8 cellular contexts compared by ENCODE assay signal in genomic region chr13:45851171-45851889, GRCh38. TPM values are rescaled to one million over a fixed set of nuclear protein-coding genes. Genes with fewer than 3 reads are reported as not detected.
DNase-seq lines count a peak whose midpoint lies in the region; ATAC-seq and TF ChIP-seq lines count a peak whose summit lies in the region.
"Had no signal": no experiment of that assay in that cellular context is flagged by ENCODE, and none has a peak within 500 bp of the region (broad histone marks: within the 10 kb centered on the region; RNA-seq: fewer than 3 reads in every experiment).

Gene SIAH3 (minus strand): TSS chr13:45851753. CDS start chr13:45851629, 124 bp downstream.

- H3K9me3 ChIP-seq in hepatocyte (ENCODE audit: low read depth) (no peaks in the 10 kb centered on the region), skeletal muscle tissue (ENCODE audit: control insufficient read depth in 3 of 3, low read length in 3 of 3) (no peaks in the 10 kb centered on the region)

- H2AFZ ChIP-seq in hepatocyte, result peak within 1 kb of the TSS; percentile 47

- H3K9me3 Mint-ChIP-seq in activated naive CD4-positive, alpha-beta T cell treated with anti-CD3 and anti-CD28 coated beads, Interleukin-2, amount 50 U/mL, for 24 hours, result peaks cover 6% of the 10 kb centered on the region

- 11% methylated on average over 34 of the region's 34 CpGs for WGBS in hepatocyte (ENCODE audit: low lambda C conversion rate, missing lambda C conversion rate)

- ATAC-seq in GM21447 (IDR thresholded peaks at IDR 0.05; ENCODE audit: unreplicated experiment), result no peak
- no peak for ATAC-seq in GM19351 (IDR thresholded peaks at IDR 0.05; ENCODE audit: unreplicated experiment)
- no peak for ATAC-seq in esophagus mucosa

- H3K9ac ChIP-seq in skeletal muscle tissue (ENCODE audit: low read depth in 1 of 3, low read length in 3 of 3), result peak within 1 kb of the TSS; percentile 16 to 77 (median 70)

- H3K27ac Mint-ChIP-seq in activated naive CD4-positive, alpha-beta T cell treated with anti-CD3 and anti-CD28 coated beads, Interleukin-2, amount 50 U/mL, for 24 hours, result no peak within 1 kb of the TSS

- peaks cover 2% of the 10 kb centered on the region for H3K36me3 Mint-ChIP-seq in activated naive CD4-positive, alpha-beta T cell treated with anti-CD3 and anti-CD28 coated beads, Interleukin-2, amount 50 U/mL, for 24 hours

- H3K4me3 Mint-ChIP-seq in activated naive CD4-positive, alpha-beta T cell treated with anti-CD3 and anti-CD28 coated beads, Interleukin-2, amount 50 U/mL, for 24 hours, result peak within 1 kb of the TSS; percentile 88

- H3K27me3 Mint-ChIP-seq in activated naive CD4-positive, alpha-beta T cell treated with anti-CD3 and anti-CD28 coated beads, Interleukin-2, amount 50 U/mL, for 24 hours, result no peaks in the 10 kb centered on the region

- peak within 1 kb of the TSS; percentile 85 for H3K4me2 ChIP-seq in hepatocyte

- H3K36me3 ChIP-seq in hepatocyte (replicated peaks; ENCODE audit: insufficient read depth, low read depth) (no peaks in the 10 kb centered on the region), skeletal muscle tissue (ENCODE audit: control insufficient read depth in 3 of 3, insufficient read depth in 3 of 3, low read length in 3 of 3) (no peaks in the 10 kb centered on the region)

- DNase-seq in NCI-H2227 (lab: John Stamatoyannopoulos, UW; ENCODE audit: unreplicated experiment) (peak; percentile 61), hepatocyte (ENCODE audit: low spot score) (peak; percentile 14)

- peaks cover 7% of the 10 kb centered on the region for H3K4me1 ChIP-seq in hepatocyte (ENCODE audit: insufficient read depth)
- H3K4me1 ChIP-seq in skeletal muscle tissue (ENCODE audit: control insufficient read depth in 3 of 3, insufficient read depth in 3 of 3, low read length in 3 of 3), result peaks cover 17 to 24% (median 17%) of the 10 kb centered on the region in 3 donors

- peaks cover 65% of the 10 kb centered on the region for H3K27me3 ChIP-seq in hepatocyte
- H3K27me3 ChIP-seq in skeletal muscle tissue (ENCODE audit: control insufficient read depth in 3 of 3, insufficient read depth in 3 of 3, low read length in 3 of 3), result peaks cover 30 to 46% (median 42%) of the 10 kb centered on the region in 3 donors

- no peaks in the 10 kb centered on the region for H4K20me1 ChIP-seq in hepatocyte (ENCODE audit: insufficient read depth, poor library complexity, severe bottlenecking)

- no peaks in the 10 kb centered on the region for H3K79me2 ChIP-seq in hepatocyte

- H3K9me2 ChIP-seq in hepatocyte (replicated peaks; ENCODE audit: insufficient read depth), result no peaks in the 10 kb centered on the region

- H3K4me3 ChIP-seq in hepatocyte, result peak within 1 kb of the TSS; percentile 2
- H3K4me3 ChIP-seq in skeletal muscle tissue (ENCODE audit: low read length in 3 of 3), result peak within 1 kb of the TSS; percentile 49 to 69 (median 69)

- H3K27ac ChIP-seq in hepatocyte (no peak within 1 kb of the TSS), skeletal muscle tissue (ENCODE audit: low read depth, low read length) (no peak within 1 kb of the TSS)

- peaks cover 57% of the 10 kb centered on the region for H3K4me1 Mint-ChIP-seq in activated naive CD4-positive, alpha-beta T cell treated with anti-CD3 and anti-CD28 coated beads, Interleukin-2, amount 50 U/mL, for 24 hours

- no peak for TF ChIP-seq CTCF in hepatocyte (IDR thresholded peaks at IDR 0.05; ENCODE audit: poor library complexity)

RNA-seq across cellular contexts. Expression of gene SIAH3, which starts in this region (rescaled TPM):
- total RNA-seq in hepatocyte (0.04 and 0.23 TPM in 2 replicates), skeletal muscle tissue (under 0.01 TPM), esophagus mucosa (0.04 TPM)
- polyA plus RNA-seq in hepatocyte, result not detected in 2 replicates
- total RNA-seq: myocyte had no signal

Comparison
In these comparisons a context has a peak if more than half of its experiments do, and no peak if none do; other contexts are left out.
1. Peak in DNase-seq, H3K4me3 ChIP-seq and H3K4me2 ChIP-seq in hepatocyte; RNA of the gene not detected or under 1 TPM.